ENCODE assay signal across 3 cellular contexts in the genomic region with DNA sequence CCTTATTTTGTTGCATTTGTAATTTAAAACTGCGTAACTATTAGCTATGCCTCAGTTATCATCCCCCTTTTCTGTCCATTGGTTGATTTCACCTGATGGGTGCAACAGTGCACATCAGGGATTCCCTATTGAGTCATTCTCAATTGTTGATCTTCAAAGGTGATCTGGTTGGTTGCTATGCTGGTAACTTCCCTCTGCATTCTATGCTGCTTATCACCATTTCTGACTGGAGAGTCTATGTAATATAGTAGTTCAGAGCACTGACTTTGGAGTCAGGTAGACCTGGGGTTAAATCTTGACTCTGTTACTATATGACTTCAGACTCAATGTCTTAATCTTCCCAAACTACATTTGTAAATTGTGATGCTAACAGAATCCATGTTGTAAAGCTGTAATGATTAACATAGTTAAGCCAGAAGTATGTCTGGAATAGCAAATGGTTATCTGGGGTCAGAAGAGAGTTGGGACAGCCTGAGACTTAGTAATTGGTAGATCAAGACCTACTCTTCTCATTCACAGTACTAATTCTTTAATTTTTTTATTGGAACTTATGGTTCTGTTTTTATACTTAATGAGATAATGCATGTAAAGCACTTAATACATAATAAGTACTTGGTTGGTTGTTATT.
TF ChIP-seq lines count a peak whose summit lies in the region.

No MANE protein-coding gene starts in this region.

TF ChIP-seq in A549, 52 proteins besides CTCF, POLR2A, EP300 and RAD21:
- no peak for TF ChIP-seq CBX8 (IDR thresholded peaks at IDR 0.05)
- 0 out of 2 replicates have a peak, but pooled peaks have one; percentile 69 for TF ChIP-seq RFX5 (IDR thresholded peaks at IDR 0.05)

TF ChIP-seq in HEK293, 187 proteins besides CTCF, POLR2A, EP300 and RAD21 (continues in another document):
- TF ChIP-seq, protein P1, sequence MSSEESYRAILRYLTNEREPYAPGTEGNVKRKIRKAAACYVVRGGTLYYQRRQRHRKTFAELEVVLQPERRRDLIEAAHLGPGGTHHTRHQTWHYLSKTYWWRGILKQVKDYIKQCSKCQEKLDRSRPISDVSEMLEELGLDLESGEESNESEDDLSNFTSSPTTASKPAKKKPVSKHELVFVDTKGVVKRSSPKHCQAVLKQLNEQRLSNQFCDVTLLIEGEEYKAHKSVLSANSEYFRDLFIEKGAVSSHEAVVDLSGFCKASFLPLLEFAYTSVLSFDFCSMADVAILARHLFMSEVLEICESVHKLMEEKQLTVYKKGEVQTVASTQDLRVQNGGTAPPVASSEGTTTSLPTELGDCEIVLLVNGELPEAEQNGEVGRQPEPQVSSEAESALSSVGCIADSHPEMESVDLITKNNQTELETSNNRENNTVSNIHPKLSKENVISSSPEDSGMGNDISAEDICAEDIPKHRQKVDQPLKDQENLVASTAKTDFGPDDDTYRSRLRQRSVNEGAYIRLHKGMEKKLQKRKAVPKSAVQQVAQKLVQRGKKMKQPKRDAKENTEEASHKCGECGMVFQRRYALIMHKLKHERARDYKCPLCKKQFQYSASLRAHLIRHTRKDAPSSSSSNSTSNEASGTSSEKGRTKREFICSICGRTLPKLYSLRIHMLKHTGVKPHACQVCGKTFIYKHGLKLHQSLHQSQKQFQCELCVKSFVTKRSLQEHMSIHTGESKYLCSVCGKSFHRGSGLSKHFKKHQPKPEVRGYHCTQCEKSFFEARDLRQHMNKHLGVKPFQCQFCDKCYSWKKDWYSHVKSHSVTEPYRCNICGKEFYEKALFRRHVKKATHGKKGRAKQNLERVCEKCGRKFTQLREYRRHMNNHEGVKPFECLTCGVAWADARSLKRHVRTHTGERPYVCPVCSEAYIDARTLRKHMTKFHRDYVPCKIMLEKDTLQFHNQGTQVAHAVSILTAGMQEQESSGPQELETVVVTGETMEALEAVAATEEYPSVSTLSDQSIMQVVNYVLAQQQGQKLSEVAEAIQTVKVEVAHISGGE (tag by site-specific recombination; conservative IDR thresholded peaks at IDR 0.05; ENCODE audit: low read depth): no peak
- TF ChIP-seq ZFHX2 (tag by site-specific recombination; conservative IDR thresholded peaks at IDR 0.05) (no peak), ZNF701 (tag by site-specific recombination; IDR thresholded peaks at IDR 0.05) (no peak), ZNF677 (tag by site-specific recombination; IDR thresholded peaks at IDR 0.05) (no peak), ZNF670 (tag by site-specific recombination; IDR thresholded peaks at IDR 0.05; ENCODE audit: low read depth) (no peak), ZNF549 (tag by site-specific recombination; IDR thresholded peaks at IDR 0.05) (no peak), ZFP69B (tag by site-specific recombination; IDR thresholded peaks at IDR 0.05) (no peak), SCRT2 (tag by site-specific recombination; IDR thresholded peaks at IDR 0.05) (peak; percentile 90), ZNF112 (tag by site-specific recombination; IDR thresholded peaks at IDR 0.05) (no peak), ZNF157 (tag by site-specific recombination; IDR thresholded peaks at IDR 0.05) (0 out of 2 replicates have a peak, but pooled peaks have one; percentile 60), SCRT1 (tag by site-specific recombination; IDR thresholded peaks at IDR 0.05; ENCODE audit: borderline replicate concordance) (0 out of 2 replicates have a peak, but pooled peaks have one; percentile 50)
- TF ChIP-seq, protein P2, sequence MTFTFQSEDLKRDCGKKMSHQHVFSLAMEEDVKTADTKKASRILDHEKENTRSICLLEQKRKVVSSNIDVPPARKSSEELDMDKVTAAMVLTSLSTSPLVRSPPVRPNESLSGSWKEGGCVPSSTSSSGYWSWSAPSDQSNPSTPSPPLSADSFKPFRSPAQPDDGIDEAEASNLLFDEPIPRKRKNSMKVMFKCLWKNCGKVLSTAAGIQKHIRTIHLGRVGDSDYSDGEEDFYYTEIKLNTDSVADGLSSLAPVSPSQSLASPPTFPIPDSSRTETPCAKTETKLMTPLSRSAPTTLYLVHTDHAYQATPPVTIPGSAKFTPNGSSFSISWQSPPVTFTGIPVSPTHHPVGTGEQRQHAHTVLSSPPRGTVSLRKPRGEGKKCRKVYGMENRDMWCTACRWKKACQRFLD (tag by site-specific recombination; IDR thresholded peaks at IDR 0.05): no peak
- TF ChIP-seq, protein P3, sequence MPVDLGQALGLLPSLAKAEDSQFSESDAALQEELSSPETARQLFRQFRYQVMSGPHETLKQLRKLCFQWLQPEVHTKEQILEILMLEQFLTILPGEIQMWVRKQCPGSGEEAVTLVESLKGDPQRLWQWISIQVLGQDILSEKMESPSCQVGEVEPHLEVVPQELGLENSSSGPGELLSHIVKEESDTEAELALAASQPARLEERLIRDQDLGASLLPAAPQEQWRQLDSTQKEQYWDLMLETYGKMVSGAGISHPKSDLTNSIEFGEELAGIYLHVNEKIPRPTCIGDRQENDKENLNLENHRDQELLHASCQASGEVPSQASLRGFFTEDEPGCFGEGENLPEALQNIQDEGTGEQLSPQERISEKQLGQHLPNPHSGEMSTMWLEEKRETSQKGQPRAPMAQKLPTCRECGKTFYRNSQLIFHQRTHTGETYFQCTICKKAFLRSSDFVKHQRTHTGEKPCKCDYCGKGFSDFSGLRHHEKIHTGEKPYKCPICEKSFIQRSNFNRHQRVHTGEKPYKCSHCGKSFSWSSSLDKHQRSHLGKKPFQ (tag by site-specific recombination; IDR thresholded peaks at IDR 0.05): no peak
- TF ChIP-seq, protein P4, sequence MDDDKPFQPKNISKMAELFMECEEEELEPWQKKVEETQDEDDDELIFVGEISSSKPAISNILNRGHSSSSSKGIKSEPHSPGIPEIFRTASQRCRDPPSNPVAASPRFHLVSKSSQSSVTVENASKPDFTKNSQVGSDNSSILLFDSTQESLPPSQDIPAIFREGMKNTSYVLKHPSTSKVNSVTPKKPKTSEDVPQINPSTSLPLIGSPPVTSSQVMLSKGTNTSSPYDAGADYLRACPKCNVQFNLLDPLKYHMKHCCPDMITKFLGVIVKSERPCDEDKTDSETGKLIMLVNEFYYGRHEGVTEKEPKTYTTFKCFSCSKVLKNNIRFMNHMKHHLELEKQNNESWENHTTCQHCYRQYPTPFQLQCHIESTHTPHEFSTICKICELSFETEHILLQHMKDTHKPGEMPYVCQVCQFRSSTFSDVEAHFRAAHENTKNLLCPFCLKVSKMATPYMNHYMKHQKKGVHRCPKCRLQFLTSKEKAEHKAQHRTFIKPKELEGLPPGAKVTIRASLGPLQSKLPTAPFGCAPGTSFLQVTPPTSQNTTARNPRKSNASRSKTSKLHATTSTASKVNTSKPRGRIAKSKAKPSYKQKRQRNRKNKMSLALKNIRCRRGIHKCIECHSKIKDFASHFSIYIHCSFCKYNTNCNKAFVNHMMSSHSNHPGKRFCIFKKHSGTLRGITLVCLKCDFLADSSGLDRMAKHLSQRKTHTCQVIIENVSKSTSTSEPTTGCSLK (tag by site-specific recombination; IDR thresholded peaks at IDR 0.05): no peak
- TF ChIP-seq, protein P5, sequence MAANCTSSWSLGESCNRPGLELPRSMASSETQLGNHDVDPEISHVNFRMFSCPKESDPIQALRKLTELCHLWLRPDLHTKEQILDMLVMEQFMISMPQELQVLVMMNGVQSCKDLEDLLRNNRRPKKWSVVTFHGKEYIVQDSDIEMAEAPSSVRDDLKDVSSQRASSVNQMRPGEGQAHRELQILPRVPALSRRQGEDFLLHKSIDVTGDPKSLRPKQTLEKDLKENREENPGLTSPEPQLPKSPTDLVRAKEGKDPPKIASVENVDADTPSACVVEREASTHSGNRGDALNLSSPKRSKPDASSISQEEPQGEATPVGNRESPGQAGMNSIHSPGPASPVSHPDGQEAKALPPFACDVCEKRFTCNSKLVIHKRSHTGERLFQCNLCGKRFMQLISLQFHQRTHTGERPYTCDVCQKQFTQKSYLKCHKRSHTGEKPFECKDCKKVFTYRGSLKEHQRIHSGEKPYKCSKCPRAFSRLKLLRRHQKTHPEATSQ (tag by site-specific recombination; IDR thresholded peaks at IDR 0.05): no peak

TF ChIP-seq in GM12878, 131 proteins besides CTCF, POLR2A, EP300 and RAD21:
- TF ChIP-seq, protein P6, sequence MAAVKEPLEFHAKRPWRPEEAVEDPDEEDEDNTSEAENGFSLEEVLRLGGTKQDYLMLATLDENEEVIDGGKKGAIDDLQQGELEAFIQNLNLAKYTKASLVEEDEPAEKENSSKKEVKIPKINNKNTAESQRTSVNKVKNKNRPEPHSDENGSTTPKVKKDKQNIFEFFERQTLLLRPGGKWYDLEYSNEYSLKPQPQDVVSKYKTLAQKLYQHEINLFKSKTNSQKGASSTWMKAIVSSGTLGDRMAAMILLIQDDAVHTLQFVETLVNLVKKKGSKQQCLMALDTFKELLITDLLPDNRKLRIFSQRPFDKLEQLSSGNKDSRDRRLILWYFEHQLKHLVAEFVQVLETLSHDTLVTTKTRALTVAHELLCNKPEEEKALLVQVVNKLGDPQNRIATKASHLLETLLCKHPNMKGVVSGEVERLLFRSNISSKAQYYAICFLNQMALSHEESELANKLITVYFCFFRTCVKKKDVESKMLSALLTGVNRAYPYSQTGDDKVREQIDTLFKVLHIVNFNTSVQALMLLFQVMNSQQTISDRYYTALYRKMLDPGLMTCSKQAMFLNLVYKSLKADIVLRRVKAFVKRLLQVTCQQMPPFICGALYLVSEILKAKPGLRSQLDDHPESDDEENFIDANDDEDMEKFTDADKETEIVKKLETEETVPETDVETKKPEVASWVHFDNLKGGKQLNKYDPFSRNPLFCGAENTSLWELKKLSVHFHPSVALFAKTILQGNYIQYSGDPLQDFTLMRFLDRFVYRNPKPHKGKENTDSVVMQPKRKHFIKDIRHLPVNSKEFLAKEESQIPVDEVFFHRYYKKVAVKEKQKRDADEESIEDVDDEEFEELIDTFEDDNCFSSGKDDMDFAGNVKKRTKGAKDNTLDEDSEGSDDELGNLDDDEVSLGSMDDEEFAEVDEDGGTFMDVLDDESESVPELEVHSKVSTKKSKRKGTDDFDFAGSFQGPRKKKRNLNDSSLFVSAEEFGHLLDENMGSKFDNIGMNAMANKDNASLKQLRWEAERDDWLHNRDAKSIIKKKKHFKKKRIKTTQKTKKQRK (IDR thresholded peaks at IDR 0.05; ENCODE audit: low read depth, low read length): no peak
- no peak for TF ChIP-seq SMAD1 (IDR thresholded peaks at IDR 0.05; ENCODE audit: low read depth, partially characterized antibody)
- TF ChIP-seq SUPT20H (IDR thresholded peaks at IDR 0.05; ENCODE audit: borderline replicate concordance, control insufficient read depth, low read depth, low read length): no peak
- no peak for TF ChIP-seq POLR2AphosphoS5 (IDR thresholded peaks at IDR 0.05; ENCODE audit: low read length)
- no peak for TF ChIP-seq MXI1 (IDR thresholded peaks at IDR 0.05; ENCODE audit: low read depth, low read length)
- TF ChIP-seq, protein P7, sequence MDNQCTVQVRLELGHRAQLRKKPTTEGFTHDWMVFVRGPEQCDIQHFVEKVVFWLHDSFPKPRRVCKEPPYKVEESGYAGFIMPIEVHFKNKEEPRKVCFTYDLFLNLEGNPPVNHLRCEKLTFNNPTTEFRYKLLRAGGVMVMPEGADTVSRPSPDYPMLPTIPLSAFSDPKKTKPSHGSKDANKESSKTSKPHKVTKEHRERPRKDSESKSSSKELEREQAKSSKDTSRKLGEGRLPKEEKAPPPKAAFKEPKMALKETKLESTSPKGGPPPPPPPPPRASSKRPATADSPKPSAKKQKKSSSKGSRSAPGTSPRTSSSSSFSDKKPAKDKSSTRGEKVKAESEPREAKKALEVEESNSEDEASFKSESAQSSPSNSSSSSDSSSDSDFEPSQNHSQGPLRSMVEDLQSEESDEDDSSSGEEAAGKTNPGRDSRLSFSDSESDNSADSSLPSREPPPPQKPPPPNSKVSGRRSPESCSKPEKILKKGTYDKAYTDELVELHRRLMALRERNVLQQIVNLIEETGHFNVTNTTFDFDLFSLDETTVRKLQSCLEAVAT (IDR thresholded peaks at IDR 0.05): no peak
